9 cellular contexts compared by ENCODE assay signal in genomic region chr6:146544783-146545182, GRCh38. TPM values are rescaled to one million over a fixed set of nuclear protein-coding genes. Genes with fewer than 3 reads are reported as not detected.
A peak's percentile ranks its signal among the peaks of the same experiment; 100 is the strongest.
DNase-seq lines count a peak whose midpoint lies in the region; ATAC-seq and TF ChIP-seq lines count a peak whose summit lies in the region.
"Had no signal": no experiment of that assay in that cellular context is flagged by ENCODE, and none has a peak within 500 bp of the region (broad histone marks: within the 10 kb centered on the region; RNA-seq: fewer than 3 reads in every experiment).

No MANE protein-coding gene starts in this region.

- H3K36me3 ChIP-seq in thyroid gland: no peaks in the 10 kb centered on the region

- H3K27me3 ChIP-seq in thyroid gland: no peaks in the 10 kb centered on the region

- peak; percentile 4 for DNase-seq in activated CD4-positive, alpha-beta T cell treated with anti-CD3 and anti-CD28 coated beads for 36 hours
- no peak for DNase-seq in activated CD4-positive, alpha-beta T cell treated with anti-CD3 and anti-CD28 coated beads, Interleukin-2, amount 50 U/mL, for 4 hours
- DNase-seq in coronary artery (ENCODE audit: low spot score) (no peak), mesothelial cell of epicardium (ENCODE audit: low spot score in 2 of 2, unreplicated experiment in 2 of 2) (no peak), thyroid gland (no peak), T-helper 9 cell (no peak), SIG-M5 treated with dmso at 0.1 percent for 504 hours (lab: John Stamatoyannopoulos, UW; ENCODE audit: unreplicated experiment) (no peak)

- no peaks in the 10 kb centered on the region for H3K36me3 Mint-ChIP-seq in activated CD4-positive, alpha-beta T cell treated with anti-CD3 and anti-CD28 coated beads for 36 hours (ENCODE audit: low read depth)
- peaks cover 5% of the 10 kb centered on the region for H3K36me3 Mint-ChIP-seq in mesothelial cell of epicardium

- no peak overlapping the region for H3K4me3 Mint-ChIP-seq in activated CD4-positive, alpha-beta T cell treated with anti-CD3 and anti-CD28 coated beads for 36 hours
- peak overlapping the region; percentile 99 for H3K4me3 Mint-ChIP-seq in mesothelial cell of epicardium

- POLR2A ChIA-PET in activated CD4-positive, alpha-beta T cell treated with anti-CD3 and anti-CD28 coated beads for 36 hours (lab: Charles Lee): no interaction called here

- TF ChIP-seq CTCF in coronary artery (IDR thresholded peaks at IDR 0.05) (no peak), mesothelial cell of epicardium (IDR thresholded peaks at IDR 0.05; ENCODE audit: unreplicated experiment) (no peak), thyroid gland (IDR thresholded peaks at IDR 0.05) (no peak)

- WGBS in thyroid gland, 2 donors: 74 to 88% methylated on average over 6 of the region's 6 CpGs

- H3K9me3 ChIP-seq in thyroid gland: no peaks in the 10 kb centered on the region

- CTCF ChIA-PET in activated CD4-positive, alpha-beta T cell treated with anti-CD3 and anti-CD28 coated beads for 36 hours (lab: Charles Lee): interaction anchor here (1.3 kb wide), 1 partner anchor 13 kb away, joined by 4 read pairs; no protein-coding TSS in a partner anchor

- no peak for ATAC-seq in activated CD4-positive, alpha-beta T cell treated with anti-CD3 and anti-CD28 coated beads for 36 hours
- no peak for ATAC-seq in HG03097 (IDR thresholded peaks at IDR 0.05; ENCODE audit: low FRiP score, unreplicated experiment)

- H3K4me1 ChIP-seq in thyroid gland: peaks cover 4 to 12% of the 10 kb centered on the region in 2 donors

- H3K4me3 ChIP-seq in coronary artery: peak overlapping the region; percentile 78
- H3K4me3 ChIP-seq in thyroid gland (replicated peaks in 1 of 3): peak overlapping the region in 1 of 3 donors; percentile 67

- H3K9me3 Mint-ChIP-seq in activated CD4-positive, alpha-beta T cell treated with anti-CD3 and anti-CD28 coated beads for 36 hours (ENCODE audit: low read depth): no peaks in the 10 kb centered on the region
- no peaks in the 10 kb centered on the region for H3K9me3 Mint-ChIP-seq in mesothelial cell of epicardium

- intact Hi-C loops in activated CD4-positive, alpha-beta T cell treated with anti-CD3 and anti-CD28 coated beads for 36 hours (cut with DNase I, micrococcal nuclease): loop anchor here (5.0 kb wide), 1 partner anchor 158 kb away; no protein-coding TSS in a partner anchor
- intact Hi-C loops in thyroid gland (cut with DNase I): no loop called here

- peaks cover 26% of the 10 kb centered on the region for H3K27me3 Mint-ChIP-seq in activated CD4-positive, alpha-beta T cell treated with anti-CD3 and anti-CD28 coated beads for 36 hours
- H3K27me3 Mint-ChIP-seq in mesothelial cell of epicardium (ENCODE audit: low read depth): no peaks in the 10 kb centered on the region

- peaks cover 5% of the 10 kb centered on the region for H3K4me1 Mint-ChIP-seq in activated CD4-positive, alpha-beta T cell treated with anti-CD3 and anti-CD28 coated beads for 36 hours
- peaks cover 36% of the 10 kb centered on the region for H3K4me1 Mint-ChIP-seq in mesothelial cell of epicardium

- TF ChIP-seq POLR2A in thyroid gland (IDR thresholded peaks at IDR 0.05): no peak

- no peak overlapping the region for H3K27ac Mint-ChIP-seq in activated CD4-positive, alpha-beta T cell treated with anti-CD3 and anti-CD28 coated beads for 36 hours
- peak overlapping the region; percentile 100 for H3K27ac Mint-ChIP-seq in mesothelial cell of epicardium

- H3K27ac ChIP-seq in coronary artery (peak overlapping the region; percentile 95 to 97), thyroid gland (peak overlapping the region in 2 of 3 donors; percentile 90 to 97)

RNA-seq across cellular contexts. Expression of gene RAB32, which starts 1.1 kb away (rescaled TPM):
- 1 to 10 TPM in 1 of 2 experiments, under 1 TPM in 1; 0.44 to 1.1 TPM for total RNA-seq in activated CD4-positive, alpha-beta T cell treated with anti-CD3 and anti-CD28 coated beads for 36 hours
- total RNA-seq in mesothelial cell of epicardium: 21.3 to 24.2 TPM (median 21.8 TPM) in 3 replicates
- 10 to 100 TPM in 3 of 4 donors, 1 to 10 TPM in 1; 8.6 to 23.8 (median 18.3) TPM for total RNA-seq in thyroid gland

RNA-seq across cellular contexts. Expression of gene ADGB, which starts 54.0 kb away (rescaled TPM):
- not detected for total RNA-seq in activated CD4-positive, alpha-beta T cell treated with anti-CD3 and anti-CD28 coated beads for 36 hours
- total RNA-seq in mesothelial cell of epicardium (not detected in 3 replicates), thyroid gland (under 1 TPM in 1 of 4 donors, not detected in 3; 0.40 TPM)
- total RNA-seq: NCI-H460 had no signal

Comparison
In these comparisons a context has a peak if more than half of its experiments do, and no peak if none do; other contexts are left out.
1. RNA of gene RAB32, which starts 1.1 kb away (total RNA-seq): 21.3 to 24.2 TPM in mesothelial cell of epicardium and 8.6 to 23.8 TPM in thyroid gland; 0.44 to 1.1 TPM in activated CD4-positive, alpha-beta T cell treated with anti-CD3 and anti-CD28 coated beads for 36 hours; every median in the first group is over 4 times any median in the second.